ENCODE assay signal across 8 cellular contexts in the genomic region with DNA sequence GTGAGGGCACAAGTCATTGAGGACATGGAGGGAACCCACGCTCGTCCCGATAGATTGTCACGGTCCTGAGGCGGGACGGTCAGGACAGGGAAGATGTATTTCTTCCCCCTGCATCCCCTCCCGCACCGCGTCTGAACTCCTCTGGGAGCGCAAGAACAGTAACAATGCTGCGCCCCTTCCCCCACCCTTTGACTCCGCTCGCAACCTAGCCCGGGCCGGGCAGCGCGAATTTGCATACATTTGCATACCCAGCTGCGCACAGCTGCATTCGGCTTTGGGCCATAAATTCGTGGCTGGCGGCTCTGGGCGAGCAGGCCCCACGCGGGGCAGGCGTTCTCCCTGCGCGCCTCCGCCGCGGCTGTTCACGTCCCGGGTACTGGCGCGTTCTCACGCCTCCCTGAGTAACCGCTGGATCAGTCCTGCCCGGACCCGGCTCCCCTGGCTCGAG. TPM values are rescaled to one million over a fixed set of nuclear protein-coding genes. Genes with fewer than 3 reads are reported as not detected.
DNase-seq lines count a peak whose midpoint lies in the region; ATAC-seq and TF ChIP-seq lines count a peak whose summit lies in the region.

No MANE protein-coding gene starts in this region.

- TF ChIP-seq CTCF in coronary artery (IDR thresholded peaks at IDR 0.05): no peak
- no peak for TF ChIP-seq CTCF in mucosa of descending colon (IDR thresholded peaks at IDR 0.05)

- no peak overlapping the region for H3K27ac ChIP-seq in coronary artery

- TF ChIP-seq POLR2A in GM18505 (IDR thresholded peaks at IDR 0.05; ENCODE audit: borderline replicate concordance, extremely low read depth, insufficient read depth, insufficient read length): no peak

- intact Hi-C loops in mucosa of descending colon (cut with DNase I, micrococcal nuclease): no loop called here

- DNase-seq in DMS53 treated with DMSO at 0.1 percent for 48 hours (lab: John Stamatoyannopoulos, UW; ENCODE audit: unreplicated experiment): peak; percentile 14
- DNase-seq in coronary artery (ENCODE audit: low spot score): no peak
- DNase-seq in mucosa of descending colon: peak; percentile 29 to 71 (median 53)
- no peak for DNase-seq in glomerular visceral epithelial cell (ENCODE audit: extremely low spot score)
- no peak for DNase-seq in activated effector memory CD4-positive, alpha-beta T cell treated with anti-CD3 and anti-CD28 coated beads, Interleukin-2, amount 50 U/mL, for 16 hours
- DNase-seq in AG08395 (ENCODE audit: low spot score): no peak

- no peaks in the 10 kb centered on the region for H3K9me3 ChIP-seq in mucosa of descending colon

- H3K36me3 ChIP-seq in mucosa of descending colon (ENCODE audit: low read depth): no peaks in the 10 kb centered on the region

- peak overlapping the region; percentile 66 for H3K4me3 ChIP-seq in coronary artery
- H3K4me3 ChIP-seq in mucosa of descending colon: no peak overlapping the region

- peak; percentile 32 for ATAC-seq in HG03521 (IDR thresholded peaks at IDR 0.05; ENCODE audit: unreplicated experiment)
- ATAC-seq in mucosa of descending colon: peak; percentile 5
- ATAC-seq in GM18505 (IDR thresholded peaks at IDR 0.05; ENCODE audit: unreplicated experiment): no peak

- peaks cover 13% of the 10 kb centered on the region for H3K4me1 ChIP-seq in mucosa of descending colon (ENCODE audit: low read depth)

RNA-seq across cellular contexts. Expression of a gene that starts 29.0 kb away (rescaled TPM):
- total RNA-seq in mucosa of descending colon: 10 to 100 TPM; 26.2 to 39.4 (median 28.9) TPM

Comparison
In these comparisons a context has a peak if more than half of its experiments do, and no peak if none do; other contexts are left out.
1. DNase-seq: peak in DMS53 treated with DMSO at 0.1 percent for 48 hours (single experiment) and mucosa of descending colon (3 of 3); none in coronary artery (single experiment), glomerular visceral epithelial cell (single experiment), activated effector memory CD4-positive, alpha-beta T cell treated with anti-CD3 and anti-CD28 coated beads, Interleukin-2, amount 50 U/mL, for 16 hours (single experiment) and AG08395 (single experiment).